In genomic region chr17:78550464-78550863, GRCh38 we compare ENCODE assay signal across 20 cellular contexts. TPM values are rescaled to one million over a fixed set of nuclear protein-coding genes. Genes with fewer than 3 reads are reported as not detected.
DNase-seq lines count a peak whose midpoint lies in the region; ATAC-seq, FAIRE-seq and TF ChIP-seq lines count a peak whose summit lies in the region.
"Had no signal": no experiment of that assay in that cellular context is flagged by ENCODE, and none has a peak within 500 bp of the region (broad histone marks: within the 10 kb centered on the region; RNA-seq: fewer than 3 reads in every experiment).

No MANE protein-coding gene starts in this region.

- peak overlapping the region; percentile 17 for H3K27ac Mint-ChIP-seq in nephron progenitor cell
- H3K27ac Mint-ChIP-seq: B cell; CD4-positive, alpha-beta T cell; CD8-positive, alpha-beta T cell had no signal

- H3K27ac ChIP-seq in HEK293 (ENCODE audit: extremely low read depth, low read depth, low read length) (no peak overlapping the region), esophagus muscularis mucosa (replicated peaks in 1 of 4) (no peak overlapping the region)
- H3K27ac ChIP-seq: 22Rv1; BLaER1 treated with 17β-estradiol and CSF1 and Interleukin-3, amounts not matched to agents 10 nM and 100 nM; C4-2B had no signal

- H3K4me3 Mint-ChIP-seq in nephron progenitor cell = no peak overlapping the region
- H3K4me3 Mint-ChIP-seq: B cell; CD4-positive, alpha-beta T cell; CD8-positive, alpha-beta T cell had no signal

- peaks cover 17% of the 10 kb centered on the region for H3K27me3 Mint-ChIP-seq in nephron progenitor cell (ENCODE audit: low read depth, poor library complexity)
- H3K27me3 Mint-ChIP-seq: CD4-positive, alpha-beta T cell had no signal

- ATAC-seq in GM19023 (IDR thresholded peaks at IDR 0.05; ENCODE audit: unreplicated experiment) = no peak
- ATAC-seq: A549; CD8-positive, alpha-beta T cell had no signal

- CTCF ChIA-PET in HEK293 (lab: Yijun Ruan, JAX) = no interaction called here

- H3K9me3 ChIP-seq in HEK293 (ENCODE audit: control insufficient read depth, insufficient read depth, low read depth, low read length) (no peaks in the 10 kb centered on the region), esophagus muscularis mucosa (peaks cover 0 to 4% (median 0%) of the 10 kb centered on the region in 4 donors)

- peak; percentile 30 for FAIRE-seq in urothelium cell line (lab: Jason Lieb, UNC)
- FAIRE-seq: A549, D721Med, G401.6, GM12891 had no signal

- TF ChIP-seq POLR2A in esophagus muscularis mucosa (IDR thresholded peaks at IDR 0.05; ENCODE audit: low read depth) = no peak

- H3K36me3 Mint-ChIP-seq in nephron progenitor cell (ENCODE audit: low read depth) = no peaks in the 10 kb centered on the region
- H3K36me3 Mint-ChIP-seq: CD8-positive, alpha-beta T cell had no signal

- intact Hi-C loops in esophagus muscularis mucosa (cut with DNase I) = no loop called here

- 96% methylated on average over 5 of the region's 6 CpGs for WGBS in esophagus muscularis mucosa

- H3K4me3 ChIP-seq in HEK293 (ENCODE audit: low read depth, low read length) (no peak overlapping the region), esophagus muscularis mucosa (no peak overlapping the region)
- H3K4me3 ChIP-seq: A549; BLaER1 treated with 17β-estradiol and CSF1 and Interleukin-3, amounts not matched to agents 10 nM and 100 nM had no signal

- peaks cover 4% of the 10 kb centered on the region for H3K4me1 Mint-ChIP-seq in nephron progenitor cell
- H3K4me1 Mint-ChIP-seq: B cell had no signal

- DNase-seq in nephron progenitor cell = no peak
- DNase-seq in urothelium cell line (ENCODE audit: low spot score) = no peak
- no peak for DNase-seq in esophagus muscularis mucosa (ENCODE audit: extremely low spot score)
- DNase-seq: AML-193; Caco-2; Calu3; CD4-positive, alpha-beta T cell; CD8-positive, alpha-beta T cell; DMS79 treated with DMSO at 0.1 percent for 48 hours; GF-D8 had no signal

- H3K4me1 ChIP-seq in HEK293 (ENCODE audit: control insufficient read depth, insufficient read depth, low read length) (no peaks in the 10 kb centered on the region), esophagus muscularis mucosa (no peaks in the 10 kb centered on the region)
- H3K4me1 ChIP-seq: A549, Caco-2 had no signal

- TF ChIP-seq CTCF in HEK293 (tag by site-specific recombination; IDR thresholded peaks at IDR 0.05) (no peak), nephron progenitor cell (IDR thresholded peaks at IDR 0.05) (no peak), esophagus muscularis mucosa (IDR thresholded peaks at IDR 0.05) (no peak)

- H3K9me3 Mint-ChIP-seq in nephron progenitor cell = peaks cover 32% of the 10 kb centered on the region
- H3K9me3 Mint-ChIP-seq: CD4-positive, alpha-beta T cell; CD8-positive, alpha-beta T cell had no signal

- POLR2A ChIA-PET in HEK293 (lab: Yijun Ruan, JAX) = no interaction called here

- H3K27me3 ChIP-seq in esophagus muscularis mucosa = no peaks in the 10 kb centered on the region
- H3K27me3 ChIP-seq: BLaER1 treated with 17β-estradiol and CSF1 and Interleukin-3, amounts not matched to agents 10 nM and 100 nM had no signal

- no peaks in the 10 kb centered on the region for H3K36me3 ChIP-seq in HEK293 (ENCODE audit: control insufficient read depth in 2 of 2, insufficient read depth in 1 of 2, low read length in 2 of 2)
- no peaks in the 10 kb centered on the region for H3K36me3 ChIP-seq in esophagus muscularis mucosa
- H3K36me3 ChIP-seq: BLaER1 treated with 17β-estradiol and CSF1 and Interleukin-3, amounts not matched to agents 10 nM and 100 nM had no signal

- no peak for TF ChIP-seq EP300 in esophagus muscularis mucosa (IDR thresholded peaks at IDR 0.05)

TF ChIP-seq in HEK293, 187 proteins besides CTCF, POLR2A, EP300 and RAD21:
- TF ChIP-seq ZNF548 (tag by site-specific recombination; IDR thresholded peaks at IDR 0.05) = peak; percentile 95
- TF ChIP-seq ZNF416 (tag by site-specific recombination; IDR thresholded peaks at IDR 0.05) = no peak

RNA-seq across cellular contexts. Expression of gene DNAH17, which starts 26.7 kb away (rescaled TPM):
- not detected for total RNA-seq in esophagus muscularis mucosa
